26 cellular contexts compared by ENCODE assay signal in the genomic region with DNA sequence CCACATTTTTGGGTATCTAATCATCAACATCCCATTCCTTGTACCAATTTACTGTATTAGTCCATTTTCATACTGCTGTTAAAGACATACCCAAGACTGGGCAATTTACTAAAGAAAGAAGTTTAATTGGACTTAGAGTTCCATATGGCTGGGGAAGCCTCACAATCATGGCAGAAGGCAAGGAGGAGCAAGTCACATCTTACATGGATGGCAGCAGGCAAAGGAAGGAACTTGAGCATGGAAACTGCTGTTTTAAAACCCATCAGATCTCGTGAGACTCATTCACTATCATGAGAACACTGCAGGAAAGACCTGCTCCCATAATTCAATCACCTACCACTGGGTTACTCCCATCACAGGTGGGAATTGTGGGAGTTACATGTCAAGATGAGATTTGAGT.
"Had no signal": no experiment of that assay in that cellular context is flagged by ENCODE, and none has a peak within 500 bp of the region (broad histone marks: within the 10 kb centered on the region; RNA-seq: fewer than 3 reads in every experiment).

No MANE protein-coding gene starts in this region.

- H3K36me3 ChIP-seq: stomach, suprapubic skin, thoracic aorta, thyroid gland, tibial artery, tibial nerve, transverse colon, upper lobe of left lung, upper lobe of right lung, uterus, vagina had no signal

- H3K27me3 ChIP-seq: stomach, suprapubic skin, testis, thyroid gland, tibial artery, tibial nerve, transverse colon, upper lobe of left lung, upper lobe of right lung, uterus, vagina had no signal

- FAIRE-seq: urothelium cell line had no signal

- H3K4me3 ChIP-seq: stomach, suprapubic skin, testis, thoracic aorta, thyroid gland, tibial artery, tibial nerve, transverse colon, upper lobe of left lung, upper lobe of right lung, uterus, vagina had no signal

- H3K4me1 ChIP-seq: stomach, suprapubic skin, testis, thyroid gland, tibial artery, tibial nerve, transverse colon, upper lobe of left lung, upper lobe of right lung, uterus, vagina had no signal

- H3K27ac ChIP-seq: stomach, suprapubic skin, testis, thoracic aorta, thyroid gland, tibial artery, tibial nerve, transverse colon, upper lobe of left lung, upper lobe of right lung, uterus, vagina had no signal

- ATAC-seq: stimulated activated effector memory CD8-positive, alpha-beta T cell treated with anti-CD3 and anti-CD28 coated beads, Interleukin-12 subunit alpha, Interleukin-12 subunit beta, amount 100 ng/mL, for 72 hours; stimulated activated memory B cell treated with anti-CD40 and anti-IgM and Interleukin-4, amounts not matched to agents 10 μg/mL and 1 μg/mL and 100 μg/mL, for 72 hours; stimulated activated naive B cell treated with anti-CD40 and anti-IgM and Interleukin-4, amounts not matched to agents 10 μg/mL and 1 μg/mL and 100 μg/mL, for 72 hours; stimulated activated naive CD8-positive, alpha-beta T cell treated with anti-CD3 and anti-CD28 coated beads, Interleukin-15, amount 100 ng/mL, for 72 hours; stimulated activated naive CD8-positive, alpha-beta T cell treated with anti-CD3 and anti-CD28 coated beads, Interleukin-15, Interleukin-2, amounts not matched to agents 100 U/mL and 50 U/mL, for 24 hours; upper lobe of right lung had no signal

- DNase-seq: stimulated activated CD4-positive, alpha-beta T cell treated with anti-CD3 and anti-CD28 coated beads, Interleukin-2, amount 100 ng/mL, for 48 hours; stimulated activated CD4-positive, alpha-beta T cell treated with anti-CD3 and anti-CD28 coated beads, Interleukin-4, amount 100 ng/mL, for 1 hour; stimulated activated CD4-positive, alpha-beta T cell treated with anti-CD3 and anti-CD28 coated beads, Interleukin-4, amount 100 ng/mL, for 24 hours; stimulated activated CD4-positive, alpha-beta T cell treated with anti-CD3 and anti-CD28 coated beads, Interleukin-4, amount 100 ng/mL, for 4 hours; stimulated activated CD8-positive, alpha-beta memory T cell treated with anti-CD3 and anti-CD28 coated beads, Interleukin-4, amount 100 ng/mL, for 48 hours; stimulated activated naive B cell treated with anti-CD40 and anti-IgM and Interleukin-4, amounts not matched to agents 10 μg/mL and 1 μg/mL and 100 μg/mL, for 72 hours; stimulated activated naive CD4-positive, alpha-beta T cell; stimulated activated naive CD4-positive, alpha-beta T cell treated with Interleukin-2 at 50 U/mL for 16 hours; stimulated activated naive CD8-positive, alpha-beta T cell treated with anti-CD3 and anti-CD28 coated beads, Interleukin-15, amount 100 ng/mL, for 72 hours; stimulated activated naive CD8-positive, alpha-beta T cell treated with anti-CD3 and anti-CD28 coated beads, Interleukin-15, Interleukin-2, amounts not matched to agents 100 U/mL and 50 U/mL, for 24 hours; stomach; substantia nigra; testis; thyroid gland; tibial artery; transverse colon; upper lobe of left lung; upper lobe of right lung; uterus had no signal

- H3K9me3 ChIP-seq: stomach, suprapubic skin, testis, thoracic aorta, thyroid gland, tibial artery, tibial nerve, transverse colon, upper lobe of left lung, upper lobe of right lung, uterus had no signal
